32 cellular contexts compared by ENCODE assay signal in the genomic region with DNA sequence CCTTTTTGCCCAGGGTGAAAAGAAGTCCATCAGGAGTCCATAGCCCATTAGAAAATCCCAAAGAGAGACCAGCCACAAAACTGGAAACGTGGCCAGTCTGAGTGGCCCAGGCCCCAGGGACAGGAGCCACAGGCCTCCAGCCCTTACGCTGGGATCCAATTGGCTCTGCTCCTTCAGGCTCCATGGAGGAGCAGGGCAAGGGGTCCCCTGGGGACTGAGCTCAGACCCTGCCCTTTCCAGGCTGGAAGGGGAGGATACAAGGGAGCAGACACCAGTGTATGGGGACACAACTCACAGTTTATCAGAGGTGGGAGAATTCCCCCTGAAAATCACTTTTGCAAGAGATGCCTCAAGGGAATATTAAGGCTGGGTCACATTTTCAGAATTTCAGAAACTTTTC.
"Had no signal": no experiment of that assay in that cellular context is flagged by ENCODE, and none has a peak within 500 bp of the region (broad histone marks: within the 10 kb centered on the region; RNA-seq: fewer than 3 reads in every experiment).

No MANE protein-coding gene starts in this region.

- H3K36me3 ChIP-seq: adrenal gland, ascending aorta, brain microvascular endothelial cell, esophagus squamous epithelium, heart right ventricle, left lung, lower lobe of right lung, neutrophil, ovary, prostate gland, stomach, suprapubic skin, tibial nerve had no signal

- H3K4me3 ChIP-seq: adrenal gland, ascending aorta, esophagus squamous epithelium, heart right ventricle, left lung, lower lobe of right lung, ovary, prostate gland, stomach, suprapubic skin, tibial nerve had no signal

- H3K27me3 ChIP-seq: adrenal gland, ascending aorta, brain microvascular endothelial cell, neutrophil, ovary, suprapubic skin, tibial nerve had no signal

- H3K9me3 ChIP-seq: adrenal gland, ascending aorta, esophagus squamous epithelium, heart right ventricle, left lung, lower lobe of right lung, neutrophil, ovary, prostate gland, stomach, suprapubic skin, tibial nerve had no signal

- H3K27ac ChIP-seq: adrenal gland, ascending aorta, brain microvascular endothelial cell, epithelial cell of prostate, esophagus squamous epithelium, heart right ventricle, left lung, lower lobe of right lung, neutrophil, ovary, prostate gland, stomach, suprapubic skin, tibial nerve, VCaP had no signal

- H3K4me3 Mint-ChIP-seq: activated naive CD8-positive, alpha-beta T cell; dendritic cell treated with granulocyte-macrophage colony-stimulating factor and Interleukin-4, amounts not matched to agents 40 ng/mL and 50 ng/mL, for 4 days; natural killer cell treated with Interleukin-12 subunit alpha and Interleukin-12 subunit beta and Interleukin-15 and Interleukin-18, amount 100 ng/mL, for 72 hours; stimulated activated naive B cell treated with anti-CD40 and anti-IgM and Interleukin-4, amounts not matched to agents 10 μg/mL and 1 μg/mL and 100 μg/mL, for 72 hours; T-helper 1 cell treated with Interleukin-12 subunit alpha and Interleukin-12 subunit beta and Interleukin-4 antibody, amounts not matched to agents 30 μg/mL and 1 μg/mL, for 36 hours had no signal

- H3K36me3 Mint-ChIP-seq: activated naive CD8-positive, alpha-beta T cell; natural killer cell treated with Interleukin-12 subunit alpha and Interleukin-12 subunit beta and Interleukin-15 and Interleukin-18, amount 100 ng/mL, for 72 hours; stimulated activated naive B cell treated with anti-CD40 and anti-IgM and Interleukin-4, amounts not matched to agents 10 μg/mL and 1 μg/mL and 100 μg/mL, for 72 hours had no signal

- H3K9me3 Mint-ChIP-seq: dendritic cell treated with granulocyte-macrophage colony-stimulating factor and Interleukin-4, amounts not matched to agents 40 ng/mL and 50 ng/mL, for 4 days; natural killer cell treated with Interleukin-12 subunit alpha and Interleukin-12 subunit beta and Interleukin-15 and Interleukin-18, amount 100 ng/mL, for 72 hours; T-helper 1 cell treated with Interleukin-12 subunit alpha and Interleukin-12 subunit beta and Interleukin-4 antibody, amounts not matched to agents 30 μg/mL and 1 μg/mL, for 36 hours had no signal

- H3K27me3 Mint-ChIP-seq: activated naive CD8-positive, alpha-beta T cell; stimulated activated naive B cell treated with anti-CD40 and anti-IgM and Interleukin-4, amounts not matched to agents 10 μg/mL and 1 μg/mL and 100 μg/mL, for 72 hours had no signal

- H3K27ac Mint-ChIP-seq: activated naive CD8-positive, alpha-beta T cell; dendritic cell treated with granulocyte-macrophage colony-stimulating factor and Interleukin-4, amounts not matched to agents 40 ng/mL and 50 ng/mL, for 4 days; natural killer cell treated with Interleukin-12 subunit alpha and Interleukin-12 subunit beta and Interleukin-15 and Interleukin-18, amount 100 ng/mL, for 72 hours; stimulated activated naive B cell treated with anti-CD40 and anti-IgM and Interleukin-4, amounts not matched to agents 10 μg/mL and 1 μg/mL and 100 μg/mL, for 72 hours; T-helper 1 cell treated with Interleukin-12 subunit alpha and Interleukin-12 subunit beta and Interleukin-4 antibody, amounts not matched to agents 30 μg/mL and 1 μg/mL, for 36 hours had no signal

- DNase-seq: activated CD4-positive, alpha-beta T cell treated with anti-CD3 and anti-CD28 coated beads for 48 hours; activated CD4-positive, alpha-beta T cell treated with anti-CD3 and anti-CD28 coated beads, Interleukin-2, amount 50 U/mL, for 48 hours; activated CD8-positive, alpha-beta memory T cell treated with anti-CD3 and anti-CD28 coated beads for 24 hours; activated effector memory CD4-positive, alpha-beta T cell treated with Interleukin-2 at 50 U/mL for 16 hours; activated naive CD4-positive, alpha-beta T cell treated with Interleukin-2 at 50 U/mL for 16 hours; adrenal gland; brain microvascular endothelial cell; effector CD4-positive, alpha-beta T cell; esophagus squamous epithelium; foreskin melanocyte; heart right ventricle; kidney glomerular epithelial cell; left lung; lower lobe of right lung; ovary; stimulated activated CD4-positive, alpha-beta T cell treated with anti-CD3 and anti-CD28 coated beads, Interleukin-15, amount 100 ng/mL, for 24 hours; stimulated activated CD4-positive, alpha-beta T cell treated with anti-CD3 and anti-CD28 coated beads, Interleukin-2, amount 100 ng/mL, for 24 hours; stimulated activated naive B cell treated with anti-CD40 and anti-IgM and Interleukin-4, amounts not matched to agents 10 μg/mL and 1 μg/mL and 100 μg/mL, for 72 hours; stomach; T-helper 9 cell had no signal

- ATAC-seq: activated CD4-positive, CD25-positive, alpha-beta regulatory T cell treated with anti-CD3 and anti-CD28 coated beads, Interleukin-2, amount 50 U/mL, for 24 hours; heart right ventricle; left lung; lower lobe of right lung; stimulated activated naive B cell treated with anti-CD40 and anti-IgM and Interleukin-4, amounts not matched to agents 10 μg/mL and 1 μg/mL and 100 μg/mL, for 72 hours had no signal

- H3K4me1 Mint-ChIP-seq: stimulated activated naive B cell treated with anti-CD40 and anti-IgM and Interleukin-4, amounts not matched to agents 10 μg/mL and 1 μg/mL and 100 μg/mL, for 72 hours had no signal

- H3K4me1 ChIP-seq: adrenal gland, ascending aorta, esophagus squamous epithelium, heart right ventricle, left lung, lower lobe of right lung, prostate gland, stomach, suprapubic skin had no signal
